ENCODE assay signal across 9 cellular contexts in the genomic region with DNA sequence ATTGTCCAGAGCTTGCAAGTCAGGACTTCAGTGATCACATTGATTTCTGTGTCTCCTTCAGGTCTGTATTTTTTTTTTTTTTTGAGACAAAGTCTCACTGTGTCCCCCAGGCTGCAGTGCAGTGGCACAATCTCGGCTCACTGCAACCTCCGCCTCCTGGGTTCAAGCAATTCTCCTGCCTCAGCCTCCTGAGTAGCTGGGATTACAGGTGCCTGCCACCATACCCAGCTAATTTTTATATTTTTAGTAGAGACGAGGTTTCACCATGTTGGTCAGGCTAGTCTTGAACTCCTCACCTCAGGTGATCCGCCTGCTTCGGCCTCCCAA. TPM values are rescaled to one million over a fixed set of nuclear protein-coding genes. Genes with fewer than 3 reads are reported as not detected.
DNase-seq lines count a peak whose midpoint lies in the region; ATAC-seq and TF ChIP-seq lines count a peak whose summit lies in the region.
"Not testable (repeated sequence)": the region's sequence is repeated elsewhere in the genome, so short reads cannot be mapped to it uniquely, and the experiment has no call there.
"Had no signal": no experiment of that assay in that cellular context is flagged by ENCODE, and none has a peak within 500 bp of the region (broad histone marks: within the 10 kb centered on the region; RNA-seq: fewer than 3 reads in every experiment).

No MANE protein-coding gene starts in this region.

- H3K36me3 ChIP-seq in Panc1 (ENCODE audit: control insufficient read depth, insufficient read depth, low read length): peaks cover 20% of the 10 kb centered on the region; the same call in 1 of the 2 replicates
- peaks cover 18% of the 10 kb centered on the region for H3K36me3 ChIP-seq in colonic mucosa

- H3K27me3 ChIP-seq in CD4-positive, alpha-beta T cell (ENCODE audit: control insufficient read depth, insufficient read depth, low read length); HL-60 (ENCODE audit: insufficient read depth, poor library complexity, severe bottlenecking); Panc1 (ENCODE audit: control insufficient read depth, insufficient read depth, low read length); colonic mucosa: not testable (repeated sequence)

- BruUV-seq in Panc1 (replicated peaks; lab: Mats Ljungman, UMichigan): not testable (repeated sequence)

- H3K4me1 Mint-ChIP-seq in CD4-positive, alpha-beta T cell (ENCODE audit: low read depth); activated CD4-positive, alpha-beta T cell treated with anti-CD3 and anti-CD28 coated beads, Interleukin-2, amount 10 ng/mL, durations not matched to agents 7 days and 5 days: not testable (repeated sequence)
- H3K4me1 Mint-ChIP-seq in nephron progenitor cell: peaks cover 10% of the 10 kb centered on the region

- H3K9me3 ChIP-seq in CD4-positive, alpha-beta T cell (ENCODE audit: control insufficient read depth, low read length); Panc1 (ENCODE audit: control insufficient read depth, insufficient read depth, low read depth, low read length); colonic mucosa: not testable (repeated sequence)

- CTCF ChIA-PET in CD4-positive, alpha-beta T cell (lab: Charles Lee): interaction anchor here (0.7 to 1.6 kb wide), 13 partner anchors 9 to 61 kb away, joined by 3 to 13 read pairs (median 5); a partner anchor contains a TSS
- CTCF ChIA-PET in Panc1 (lab: Charles Lee): interaction anchor here (0.6 to 1.0 kb wide), 5 partner anchors 9 to 868 kb away, joined by 4 to 8 read pairs (median 7); a partner anchor contains a TSS
- CTCF ChIA-PET in activated CD4-positive, alpha-beta T cell treated with anti-CD3 and anti-CD28 coated beads, Interleukin-2, amount 10 ng/mL, durations not matched to agents 7 days and 5 days (lab: Charles Lee): interaction anchor here (0.6 to 2.1 kb wide), 12 partner anchors 8 to 936 kb away, joined by 3 to 14 read pairs (median 6); no protein-coding TSS in a partner anchor

- H3K27ac Mint-ChIP-seq in CD4-positive, alpha-beta T cell: peak overlapping the region; percentile 61
- peak overlapping the region; percentile 61 for H3K27ac Mint-ChIP-seq in activated CD4-positive, alpha-beta T cell treated with anti-CD3 and anti-CD28 coated beads, Interleukin-2, amount 10 ng/mL, durations not matched to agents 7 days and 5 days
- not testable (repeated sequence) for H3K27ac Mint-ChIP-seq in nephron progenitor cell

- in situ Hi-C loops in Panc1 (cut with HindIII; ENCODE audit: low pct_unique_long_range_greater_than_20kb, low sequenced_read_pairs): not testable (repeated sequence)

- not testable (repeated sequence) for H3K4me1 ChIP-seq in Panc1 (ENCODE audit: control insufficient read depth, insufficient read depth, low read length); colonic mucosa

- not testable (repeated sequence) for H3K27ac ChIP-seq in CD4-positive, alpha-beta T cell (ENCODE audit: low read depth, low read length); Panc1 (ENCODE audit: low read length); colonic mucosa
- H3K27ac ChIP-seq in HL-60 (replicated peaks): 0 out of 2 replicates have a peak overlapping the region, but pooled peaks have one; percentile 0

- not testable (repeated sequence) for ATAC-seq in CD4-positive, alpha-beta T cell (ENCODE audit: poor library complexity); Panc1

- H3K9ac ChIP-seq in colonic mucosa (ENCODE audit: low read depth in 2 of 2, low read length in 2 of 2): not testable (repeated sequence)

- H3K27me3 Mint-ChIP-seq in CD4-positive, alpha-beta T cell; activated CD4-positive, alpha-beta T cell treated with anti-CD3 and anti-CD28 coated beads, Interleukin-2, amount 10 ng/mL, durations not matched to agents 7 days and 5 days; nephron progenitor cell (ENCODE audit: low read depth, poor library complexity): not testable (repeated sequence)

- intact Hi-C loops in CD4-positive, alpha-beta T cell (cut with DNase I, micrococcal nuclease): loop anchor here (1.0 kb wide), 1 partner anchor 45 kb away; no protein-coding TSS in a partner anchor
- intact Hi-C loops in Panc1 (cut with micrococcal nuclease; ENCODE audit: unreplicated experiment): not testable (repeated sequence)
- intact Hi-C loops in colonic mucosa (cut with DNase I): loop anchor here (10.0 kb wide), 1 partner anchor 60 kb away; a partner anchor contains a TSS

- H3K9me3 Mint-ChIP-seq in CD4-positive, alpha-beta T cell; activated CD4-positive, alpha-beta T cell treated with anti-CD3 and anti-CD28 coated beads, Interleukin-2, amount 10 ng/mL, durations not matched to agents 7 days and 5 days: not testable (repeated sequence)
- peaks cover 20% of the 10 kb centered on the region for H3K9me3 Mint-ChIP-seq in nephron progenitor cell

- DNase-seq in CD4-positive, alpha-beta T cell; HL-60 (ENCODE audit: low read depth in 1 of 2, low spot score in 1 of 2); Panc1 (ENCODE audit: low read depth, low spot score); activated CD4-positive, alpha-beta T cell treated with anti-CD3 and anti-CD28 coated beads, Interleukin-2, amount 10 ng/mL, durations not matched to agents 7 days and 5 days; colonic mucosa; nephron progenitor cell: not testable (repeated sequence)

- POLR2A ChIA-PET in CD4-positive, alpha-beta T cell (lab: Charles Lee): interaction anchor here (0.9 to 1.1 kb wide), 7 partner anchors 9 to 61 kb away, joined by 3 to 6 read pairs (median 4); a partner anchor contains a TSS
- POLR2A ChIA-PET in Panc1 (lab: Charles Lee); activated CD4-positive, alpha-beta T cell treated with anti-CD3 and anti-CD28 coated beads, Interleukin-2, amount 10 ng/mL, durations not matched to agents 7 days and 5 days (lab: Charles Lee): not testable (repeated sequence)

- TF ChIP-seq CTCF in CD4-positive, alpha-beta T cell (IDR thresholded peaks at IDR 0.05); HL-60 (IDR thresholded peaks at IDR 0.05; ENCODE audit: insufficient read depth, low read length): not testable (repeated sequence)
- TF ChIP-seq CTCF in Panc1 (IDR thresholded peaks at IDR 0.05): peak; percentile 57
- TF ChIP-seq CTCF in colonic mucosa (IDR thresholded peaks at IDR 0.05): peak; percentile 8
- TF ChIP-seq CTCF in nephron progenitor cell (IDR thresholded peaks at IDR 0.05): peak; percentile 20

- H3K4me3 ChIP-seq in HL-60 (replicated peaks; ENCODE audit: insufficient read depth, low read length); Panc1 (ENCODE audit: low read depth in 2 of 2, low read length in 2 of 2); colonic mucosa: not testable (repeated sequence)

- H3K36me3 Mint-ChIP-seq in CD4-positive, alpha-beta T cell (ENCODE audit: low read depth): peaks cover 95% of the 10 kb centered on the region
- H3K36me3 Mint-ChIP-seq in activated CD4-positive, alpha-beta T cell treated with anti-CD3 and anti-CD28 coated beads, Interleukin-2, amount 10 ng/mL, durations not matched to agents 7 days and 5 days (ENCODE audit: low read depth): peaks cover 59% of the 10 kb centered on the region
- H3K36me3 Mint-ChIP-seq in nephron progenitor cell (ENCODE audit: low read depth): peaks cover 84% of the 10 kb centered on the region

- not testable (repeated sequence) for H3K4me3 Mint-ChIP-seq in CD4-positive, alpha-beta T cell; activated CD4-positive, alpha-beta T cell treated with anti-CD3 and anti-CD28 coated beads, Interleukin-2, amount 10 ng/mL, durations not matched to agents 7 days and 5 days; nephron progenitor cell

RNA-seq across cellular contexts. Expression of a gene that starts 8.7 kb away (rescaled TPM):
- 10 to 100 TPM; 47.4 to 48.0 TPM for total RNA-seq in CD4-positive, alpha-beta T cell
- total RNA-seq in Panc1 (2021; ENCODE audit: unreplicated experiment) (24.9 TPM), colonic mucosa (10 to 100 TPM; 15.1 to 19.4 TPM)
- polyA plus RNA-seq in Panc1 (2012; ENCODE audit: insufficient read length): 26.7 TPM
- total RNA-seq in activated CD4-positive, alpha-beta T cell treated with anti-CD3 and anti-CD28 coated beads, Interleukin-2, amount 10 ng/mL, durations not matched to agents 7 days and 5 days: 10 to 100 TPM; 26.2 to 31.9 TPM

RNA-seq across cellular contexts. Expression of a gene that starts 28.6 kb away (rescaled TPM):
- total RNA-seq in CD4-positive, alpha-beta T cell: 10 to 100 TPM; 12.3 to 16.5 TPM
- total RNA-seq in Panc1 (2021; ENCODE audit: unreplicated experiment) (76.9 TPM), colonic mucosa (1 to 10 TPM; 3.3 to 5.5 TPM)
- polyA plus RNA-seq in Panc1 (2012; ENCODE audit: insufficient read length): 96.0 TPM
- total RNA-seq in activated CD4-positive, alpha-beta T cell treated with anti-CD3 and anti-CD28 coated beads, Interleukin-2, amount 10 ng/mL, durations not matched to agents 7 days and 5 days: 10 to 100 TPM; 61.2 to 63.7 TPM

RNA-seq across cellular contexts. Expression of a gene that starts 48.6 kb away (rescaled TPM):
- total RNA-seq in CD4-positive, alpha-beta T cell: not detected
- total RNA-seq in Panc1 (2021; ENCODE audit: unreplicated experiment) (not detected), colonic mucosa (not detected)
- polyA plus RNA-seq in Panc1 (2012; ENCODE audit: insufficient read length): 2.7 TPM
- total RNA-seq in activated CD4-positive, alpha-beta T cell treated with anti-CD3 and anti-CD28 coated beads, Interleukin-2, amount 10 ng/mL, durations not matched to agents 7 days and 5 days: not detected
- total RNA-seq: A673; CD8-positive, alpha-beta T cell had no signal
- polyA plus RNA-seq: HepG2 had no signal

RNA-seq across cellular contexts. Expression of a gene that starts 59.8 kb away (rescaled TPM):
- 1 to 10 TPM; 2.9 to 3.5 TPM for total RNA-seq in CD4-positive, alpha-beta T cell
- total RNA-seq in Panc1 (2021; ENCODE audit: unreplicated experiment) (19.0 TPM), colonic mucosa (10 to 100 TPM in 1 of 2 donors, 1 to 10 TPM in 1; 9.7 to 14.1 TPM)
- 21.7 TPM for polyA plus RNA-seq in Panc1 (2012; ENCODE audit: insufficient read length)
- 10 to 100 TPM; 10.5 to 12.9 TPM for total RNA-seq in activated CD4-positive, alpha-beta T cell treated with anti-CD3 and anti-CD28 coated beads, Interleukin-2, amount 10 ng/mL, durations not matched to agents 7 days and 5 days

RNA-seq across cellular contexts. Expression of a gene that starts 60.0 kb away (rescaled TPM):
- total RNA-seq in CD4-positive, alpha-beta T cell: 10 to 100 TPM; 12.9 to 13.9 TPM
- total RNA-seq in Panc1 (2021; ENCODE audit: unreplicated experiment) (55.8 TPM), colonic mucosa (10 to 100 TPM; 11.4 to 19.6 TPM)
- polyA plus RNA-seq in Panc1 (2012; ENCODE audit: insufficient read length): 96.8 TPM
- total RNA-seq in activated CD4-positive, alpha-beta T cell treated with anti-CD3 and anti-CD28 coated beads, Interleukin-2, amount 10 ng/mL, durations not matched to agents 7 days and 5 days: 10 to 100 TPM; 18.2 to 20.5 TPM
